Comparison of ENCODE assay signal across 22 cellular contexts in genomic region chr7:80703272-80703671, GRCh38.
A peak's percentile ranks its signal among the peaks of the same experiment; 100 is the strongest.
DNase-seq lines count a peak whose midpoint lies in the region; ATAC-seq, FAIRE-seq and TF ChIP-seq lines count a peak whose summit lies in the region.
"Had no signal": no experiment of that assay in that cellular context is flagged by ENCODE, and none has a peak within 500 bp of the region (broad histone marks: within the 10 kb centered on the region; RNA-seq: fewer than 3 reads in every experiment).

No MANE protein-coding gene starts in this region.

- CTCF ChIA-PET in IMR-90 (lab: Yijun Ruan, JAX), result no interaction called here

- H2AK9ac ChIP-seq in IMR-90 (replicated peaks; ENCODE audit: low read depth, low read length, poor library complexity), result no peak overlapping the region

- POLR2A ChIA-PET in IMR-90 (lab: Charles Lee; ENCODE audit: unreplicated experiment), result no interaction called here

- H3K18ac ChIP-seq in IMR-90 (ENCODE audit: low read depth, low read length), result no peak overlapping the region

- no peak overlapping the region for H2BK120ac ChIP-seq in IMR-90 (ENCODE audit: low read depth, low read length)

- no peak for ATAC-seq in IMR-90 (ENCODE audit: low read depth)
- peak; percentile 69 for ATAC-seq in omental fat pad (ENCODE audit: low FRiP score)
- no peak for ATAC-seq in HG03520 (IDR thresholded peaks at IDR 0.05; ENCODE audit: unreplicated experiment)
- ATAC-seq in GM19455 (IDR thresholded peaks at IDR 0.05; ENCODE audit: unreplicated experiment), result no peak
- ATAC-seq: CD8-positive, alpha-beta T cell had no signal

- no peak overlapping the region for H3K56ac ChIP-seq in IMR-90 (ENCODE audit: extremely low read depth, insufficient read depth, low read length)

- no peaks in the 10 kb centered on the region; the same call in 1 of the 2 replicates for H3K9me1 ChIP-seq in IMR-90 (ENCODE audit: insufficient read depth, low read length)

- TF ChIP-seq CTCF in IMR-90 (conservative IDR thresholded peaks at IDR 0.05; ENCODE audit: low read depth, low read length) (no peak), omental fat pad (IDR thresholded peaks at IDR 0.05) (no peak)

- WGBS in IMR-90 (ENCODE audit: extremely low coverage in 2 of 2, insufficient read length in 1 of 2), 2 experiments, result 0% methylated on average over 1 of the region's 1 CpG; no CpG with 5 or more reads in 1 of the 2 experiments

- H4K8ac ChIP-seq in IMR-90 (ENCODE audit: low read depth in 2 of 2, low read length in 2 of 2), result 0 out of 4 replicates have a peak overlapping the region, but pooled peaks of 1 of the 2 experiments have one; percentile 22

- intact Hi-C loops in IMR-90 (cut with micrococcal nuclease), result no loop called here

- BruUV-seq in IMR-90 (replicated peaks; lab: Mats Ljungman, UMichigan), result no TSS peak

- H3K23ac ChIP-seq in IMR-90 (ENCODE audit: low read depth, low read length), result no peak overlapping the region; the same call in 1 of the 2 replicates

- H3K9ac ChIP-seq in IMR-90 (ENCODE audit: low read depth, low read length), result no peak overlapping the region

- no peak overlapping the region for H3K27ac ChIP-seq in IMR-90 (ENCODE audit: insufficient read depth, low read length)

- H4K20me1 ChIP-seq in IMR-90 (ENCODE audit: insufficient read depth, low read length), result no peaks in the 10 kb centered on the region

- H3K36me3 ChIP-seq in IMR-90 (ENCODE audit: control insufficient read depth, insufficient read depth, low read length), result no peaks in the 10 kb centered on the region

- no peaks in the 10 kb centered on the region for H3K9me3 ChIP-seq in IMR-90 (ENCODE audit: control insufficient read depth, insufficient read depth, low read length)
- H3K9me3 ChIP-seq: Caco-2 had no signal

- H2BK20ac ChIP-seq in IMR-90 (ENCODE audit: low read depth, low read length), result no peak overlapping the region

- FAIRE-seq in urothelium cell line (lab: Jason Lieb, UNC), result no peak
- FAIRE-seq: GM12892, GM19239, H54, HTR-8/SVneo had no signal

- no peak overlapping the region for H3K4me2 ChIP-seq in IMR-90 (ENCODE audit: low read depth, low read length)

- no peak overlapping the region for H3K14ac ChIP-seq in IMR-90 (replicated peaks; ENCODE audit: low read depth, low read length)

- peak overlapping the region; percentile 8; the same call in 1 of the 2 replicates for H4K91ac ChIP-seq in IMR-90 (ENCODE audit: insufficient read depth, low read depth, low read length)

- H2BK15ac ChIP-seq in IMR-90 (ENCODE audit: low read depth, low read length), result peak overlapping the region; percentile 42; the same call in 1 of the 3 replicates

- peaks cover 9% of the 10 kb centered on the region for H3K4me1 ChIP-seq in IMR-90 (ENCODE audit: control insufficient read depth, insufficient read depth, low read length)

- in situ Hi-C loops in IMR-90 (cut with MboI; ENCODE audit: low sequenced_read_pairs), result loop anchor here (5.0 to 10.0 kb wide), 3 partner anchors 214 to 754 kb away; partner anchors contain the start of gene SEMA3C

- no peak overlapping the region for H2AFZ ChIP-seq in IMR-90 (replicated peaks; ENCODE audit: low read length, poor library complexity)

- no peaks in the 10 kb centered on the region for H3K79me1 ChIP-seq in IMR-90 (ENCODE audit: low read depth in 1 of 2, low read length in 2 of 2)

- TF ChIP-seq POLR2A in IMR-90 (IDR thresholded peaks at IDR 0.05; ENCODE audit: low read depth, low read length), result no peak

- dilution Hi-C loops in IMR-90 (cut with HindIII; ENCODE audit: low sequenced_read_pairs, unreplicated experiment), result no loop called here

- peak; percentile 47 for DNase-seq in EH (ENCODE audit: low read depth)
- no peak for DNase-seq in IMR-90
- DNase-seq in amniotic epithelial cell (ENCODE audit: low read depth), result peak; percentile 74
- no peak for DNase-seq in omental fat pad (ENCODE audit: low spot score)
- no peak for DNase-seq in urothelium cell line (ENCODE audit: low spot score)
- DNase-seq: C1 segment of cervical spinal cord; Caco-2; CD8-positive, alpha-beta T cell; KG1; NCI-H1048; NCI-H1417; NCI-H1694; NCI-H2029 treated with DMSO at 0.1 percent for 48 hours; NCI-H526 treated with DMSO at 0.1 percent for 48 hours; Right ventricle myocardium superior; RPMI8226 had no signal

- no peak overlapping the region for H3K4me3 ChIP-seq in IMR-90 (ENCODE audit: insufficient read depth, low read depth, low read length)

- H2AK5ac ChIP-seq in IMR-90 (ENCODE audit: low read depth, low read length), result no peak overlapping the region

- H3K4ac ChIP-seq in IMR-90 (ENCODE audit: low read depth, low read length), result no peak overlapping the region

- TF ChIP-seq RAD21 in IMR-90 (IDR thresholded peaks at IDR 0.05; ENCODE audit: low read length), result no peak

- no peak overlapping the region for H4K5ac ChIP-seq in IMR-90 (ENCODE audit: low read depth, low read length)

- no peaks in the 10 kb centered on the region for H3K27me3 ChIP-seq in IMR-90 (ENCODE audit: control insufficient read depth, insufficient read depth, low read length)

- no peak overlapping the region for H2BK5ac ChIP-seq in IMR-90 (ENCODE audit: low read depth, low read length, poor library complexity, severe bottlenecking)

TF ChIP-seq in IMR-90, 13 proteins besides CTCF, POLR2A, EP300 and RAD21:
- no peak for TF ChIP-seq FOS (IDR thresholded peaks at IDR 0.05; ENCODE audit: low read depth, low read length)
- TF ChIP-seq RCOR1 (IDR thresholded peaks at IDR 0.05; ENCODE audit: insufficient replicate concordance, low read length), result no peak
- no peak for TF ChIP-seq MAZ (IDR thresholded peaks at IDR 0.05; ENCODE audit: borderline replicate concordance, low read depth, low read length)
- no peak for TF ChIP-seq CHD1 (IDR thresholded peaks at IDR 0.05; ENCODE audit: low read depth, low read length)
- no peak for TF ChIP-seq MAFK (IDR thresholded peaks at IDR 0.05; ENCODE audit: low read depth, low read length)
- TF ChIP-seq BHLHE40 (IDR thresholded peaks at IDR 0.05; ENCODE audit: low read depth, low read length), result no peak
- TF ChIP-seq, protein P1, sequence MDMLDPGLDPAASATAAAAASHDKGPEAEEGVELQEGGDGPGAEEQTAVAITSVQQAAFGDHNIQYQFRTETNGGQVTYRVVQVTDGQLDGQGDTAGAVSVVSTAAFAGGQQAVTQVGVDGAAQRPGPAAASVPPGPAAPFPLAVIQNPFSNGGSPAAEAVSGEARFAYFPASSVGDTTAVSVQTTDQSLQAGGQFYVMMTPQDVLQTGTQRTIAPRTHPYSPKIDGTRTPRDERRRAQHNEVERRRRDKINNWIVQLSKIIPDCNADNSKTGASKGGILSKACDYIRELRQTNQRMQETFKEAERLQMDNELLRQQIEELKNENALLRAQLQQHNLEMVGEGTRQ (IDR thresholded peaks at IDR 0.05; ENCODE audit: low read depth, low read length), result no peak
- TF ChIP-seq NFE2L2 (IDR thresholded peaks at IDR 0.05; ENCODE audit: low read depth, low read length), result no peak
- TF ChIP-seq CEBPB (IDR thresholded peaks at IDR 0.05; ENCODE audit: low read depth, low read length), result no peak
- TF ChIP-seq MXI1 (IDR thresholded peaks at IDR 0.05; ENCODE audit: borderline replicate concordance, low read depth, low read length), result no peak
- no peak for TF ChIP-seq SMC3 (IDR thresholded peaks at IDR 0.05; ENCODE audit: low read depth, low read length)
- no peak for TF ChIP-seq RFX5 (IDR thresholded peaks at IDR 0.05; ENCODE audit: low read depth, low read length)
- TF ChIP-seq, protein P2, sequence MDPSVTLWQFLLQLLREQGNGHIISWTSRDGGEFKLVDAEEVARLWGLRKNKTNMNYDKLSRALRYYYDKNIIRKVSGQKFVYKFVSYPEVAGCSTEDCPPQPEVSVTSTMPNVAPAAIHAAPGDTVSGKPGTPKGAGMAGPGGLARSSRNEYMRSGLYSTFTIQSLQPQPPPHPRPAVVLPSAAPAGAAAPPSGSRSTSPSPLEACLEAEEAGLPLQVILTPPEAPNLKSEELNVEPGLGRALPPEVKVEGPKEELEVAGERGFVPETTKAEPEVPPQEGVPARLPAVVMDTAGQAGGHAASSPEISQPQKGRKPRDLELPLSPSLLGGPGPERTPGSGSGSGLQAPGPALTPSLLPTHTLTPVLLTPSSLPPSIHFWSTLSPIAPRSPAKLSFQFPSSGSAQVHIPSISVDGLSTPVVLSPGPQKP (IDR thresholded peaks at IDR 0.05; ENCODE audit: borderline replicate concordance, low read depth, low read length), result no peak

Comparison
In these comparisons a context has a peak if more than half of its experiments do, and no peak if none do; other contexts are left out.
1. DNase-seq: peak in EH (single experiment) and amniotic epithelial cell (single experiment); none in IMR-90 (single experiment), omental fat pad (single experiment) and urothelium cell line (single experiment).